In genomic region chr3:38207262-38208003, GRCh38 we compare ENCODE assay signal across 14 cellular contexts. TPM values are rescaled to one million over a fixed set of nuclear protein-coding genes. Genes with fewer than 3 reads are reported as not detected.
"Had no signal": no experiment of that assay in that cellular context is flagged by ENCODE, and none has a peak within 500 bp of the region (broad histone marks: within the 10 kb centered on the region; RNA-seq: fewer than 3 reads in every experiment).

No MANE protein-coding gene starts in this region.

- H3K27ac ChIP-seq: coronary artery, hepatocyte, neural progenitor cell, pancreas had no signal

- H3K9me3 Mint-ChIP-seq: neural progenitor cell had no signal

- H3K27ac Mint-ChIP-seq: neural progenitor cell had no signal

- ATAC-seq: left ventricle myocardium superior, pancreas had no signal

- H3K36me3 ChIP-seq: neural progenitor cell, pancreas had no signal

- H3K4me1 ChIP-seq: neural progenitor cell, pancreas had no signal

- H3K4me3 ChIP-seq: coronary artery, hepatocyte, neural progenitor cell, pancreas had no signal

- H3K9me3 ChIP-seq: pancreas had no signal

- DNase-seq: activated CD4-positive, alpha-beta T cell treated with anti-CD3 and anti-CD28 coated beads, Interleukin-2, amount 50 U/mL, for 4 hours; activated CD4-positive, CD25-positive, alpha-beta regulatory T cell treated with anti-CD3 and anti-CD28 coated beads, Interleukin-2, amount 50 U/mL, for 72 hours; activated naive CD4-positive, alpha-beta T cell; erythroblast; left ventricle myocardium superior; mesendoderm; pancreas; retina; stimulated activated CD4-positive, alpha-beta T cell treated with anti-CD3 and anti-CD28 coated beads, Interleukin-4, amount 100 ng/mL, for 4 hours had no signal

- H3K27me3 ChIP-seq: hepatocyte, neural progenitor cell, pancreas had no signal

- H3K4me1 Mint-ChIP-seq: neural progenitor cell had no signal

- H3K4me3 Mint-ChIP-seq: neural progenitor cell had no signal

RNA-seq across cellular contexts. Expression of gene SLC22A13, which starts 58.2 kb away (rescaled TPM):
- total RNA-seq: kidney epithelial cell, left ventricle myocardium superior, skeletal muscle tissue had no signal
